ENCODE assay signal across 13 cellular contexts in genomic region chr5:36658016-36658415, GRCh38. TPM values are rescaled to one million over a fixed set of nuclear protein-coding genes. Genes with fewer than 3 reads are reported as not detected.
DNase-seq lines count a peak whose midpoint lies in the region; ATAC-seq and TF ChIP-seq lines count a peak whose summit lies in the region.
"Had no signal": no experiment of that assay in that cellular context is flagged by ENCODE, and none has a peak within 500 bp of the region (broad histone marks: within the 10 kb centered on the region; RNA-seq: fewer than 3 reads in every experiment).

No MANE protein-coding gene starts in this region.

- H3K4me3 ChIP-seq in HL-60 (replicated peaks; ENCODE audit: insufficient read depth, low read length) = no peak overlapping the region
- no peak overlapping the region for H3K4me3 ChIP-seq in body of pancreas
- no peak overlapping the region for H3K4me3 ChIP-seq in left lung
- no peak overlapping the region for H3K4me3 ChIP-seq in subcutaneous abdominal adipose tissue (ENCODE audit: low read depth in 1 of 5, low read length in 5 of 5)

- no peak for TF ChIP-seq CTCF in HL-60 (IDR thresholded peaks at IDR 0.05; ENCODE audit: insufficient read depth, low read length)
- no peak for TF ChIP-seq CTCF in body of pancreas (IDR thresholded peaks at IDR 0.05)
- TF ChIP-seq CTCF in left lung (IDR thresholded peaks at IDR 0.05) = no peak

- H3K27me3 ChIP-seq in HL-60 (ENCODE audit: insufficient read depth, poor library complexity, severe bottlenecking) = no peaks in the 10 kb centered on the region
- no peaks in the 10 kb centered on the region for H3K27me3 ChIP-seq in body of pancreas
- no peaks in the 10 kb centered on the region for H3K27me3 ChIP-seq in left lung
- no peaks in the 10 kb centered on the region for H3K27me3 ChIP-seq in subcutaneous abdominal adipose tissue (ENCODE audit: control insufficient read depth in 5 of 5, insufficient read depth in 4 of 5, low read length in 5 of 5)

- H3K4me1 ChIP-seq in body of pancreas (peaks cover 9% of the 10 kb centered on the region), left lung (peaks cover 6 to 43% of the 10 kb centered on the region in 2 donors), subcutaneous abdominal adipose tissue (ENCODE audit: control insufficient read depth in 5 of 5, insufficient read depth in 5 of 5, low read length in 5 of 5) (peaks cover 3 to 46% (median 36%) of the 10 kb centered on the region in 5 donors)

- H3K9ac ChIP-seq in subcutaneous abdominal adipose tissue (ENCODE audit: low read length in 5 of 5) = peak overlapping the region in 1 of 5 donors; percentile 39

- WGBS in body of pancreas, 2 donors = 74 to 77% methylated on average over 6 of the region's 6 CpGs

- no peak for TF ChIP-seq POLR2A in body of pancreas (IDR thresholded peaks at IDR 0.05)

- intact Hi-C loops in body of pancreas (cut with DNase I) = no loop called here
- intact Hi-C loops in left lung (cut with DNase I) = no loop called here

- H3K27ac ChIP-seq in HL-60 (replicated peaks) (peak overlapping the region; percentile 85), body of pancreas (peak overlapping the region in 3 of 4 donors; percentile 67 to 84 (median 76)), left lung (peak overlapping the region; percentile 68 to 87), subcutaneous abdominal adipose tissue (ENCODE audit: low read depth, low read length) (peak overlapping the region; percentile 56)

- DNase-seq in HL-60 (ENCODE audit: low read depth in 1 of 2, low spot score in 1 of 2) = no peak
- DNase-seq in body of pancreas = no peak
- no peak for DNase-seq in left lung
- DNase-seq in NCI-H1048 (lab: John Stamatoyannopoulos, UW) = no peak
- DNase-seq in activated effector memory CD4-positive, alpha-beta T cell treated with anti-CD3 and anti-CD28 coated beads, Interleukin-2, amount 50 U/mL, for 16 hours = no peak
- no peak for DNase-seq in OCI-M1 (lab: John Stamatoyannopoulos, UW)
- no peak for DNase-seq in NCI-H82 (lab: John Stamatoyannopoulos, UW)
- DNase-seq: DMS79 treated with DMSO at 0.1 percent for 48 hours, NCI-H1105 had no signal

- ATAC-seq in body of pancreas (no peak), left lung (no peak)
- ATAC-seq: activated naive CD4-positive, alpha-beta T cell treated with anti-CD3 and anti-CD28 coated beads, Interleukin-2, amount 50 U/mL, for 72 hours; stimulated activated effector memory CD8-positive, alpha-beta T cell treated with anti-CD3 and anti-CD28 coated beads, Interleukin-12 subunit alpha, Interleukin-12 subunit beta, amount 100 ng/mL, for 72 hours had no signal

- no peaks in the 10 kb centered on the region for H3K9me3 ChIP-seq in body of pancreas
- H3K9me3 ChIP-seq in left lung = no peaks in the 10 kb centered on the region
- no peaks in the 10 kb centered on the region for H3K9me3 ChIP-seq in subcutaneous abdominal adipose tissue (ENCODE audit: control insufficient read depth in 5 of 5, low read length in 5 of 5)

- H3K36me3 ChIP-seq in body of pancreas (replicated peaks in 1 of 2; ENCODE audit: insufficient read depth in 1 of 2, low read depth in 2 of 2) (no peaks in the 10 kb centered on the region), left lung (peaks cover 0 to 3% of the 10 kb centered on the region in 2 donors), subcutaneous abdominal adipose tissue (ENCODE audit: control insufficient read depth in 5 of 5, insufficient read depth in 5 of 5, low read length in 5 of 5) (no peaks in the 10 kb centered on the region)

RNA-seq across cellular contexts. Expression of gene SLC1A3, which starts 51.6 kb away (rescaled TPM):
- total RNA-seq in body of pancreas (10 to 100 TPM; 11.2 to 18.5 TPM), left lung (10 to 100 TPM; 27.5 to 31.7 TPM)
- total RNA-seq: T-helper 2 cell treated with Interferon-gamma antibody and Interleukin-4, amounts not matched to agents 100 ng/mL and 5 ng/mL, for 36 hours had no signal
